In genomic region chr2:136404925-136405324, GRCh38 we compare ENCODE assay signal across 18 cellular contexts.
"Had no signal": no experiment of that assay in that cellular context is flagged by ENCODE, and none has a peak within 500 bp of the region (broad histone marks: within the 10 kb centered on the region; RNA-seq: fewer than 3 reads in every experiment).

No MANE protein-coding gene starts in this region.

- H3K4me1 Mint-ChIP-seq: mesothelial cell of epicardium had no signal

- H3K27ac Mint-ChIP-seq: dendritic cell treated with granulocyte-macrophage colony-stimulating factor and Interleukin-4, amounts not matched to agents 40 ng/mL and 50 ng/mL, for 4 days; effector memory CD8-positive, alpha-beta T cell; endodermal cell; mesothelial cell of epicardium had no signal

- DNase-seq: colonic mucosa; cortex of kidney; effector CD8-positive, alpha-beta T cell; effector memory CD8-positive, alpha-beta T cell; endodermal cell; foreskin keratinocyte; heart right ventricle; hippocampal formation; left cardiac atrium; left ventricle myocardium superior; lower lobe of right lung; mesenchymal stem cell; mucosa of descending colon had no signal

- ATAC-seq: effector memory CD8-positive, alpha-beta T cell; foreskin keratinocyte; gastroesophageal sphincter; heart right ventricle; left cardiac atrium; left lung; left ventricle myocardium superior; lower lobe of right lung; mucosa of descending colon had no signal

- H3K36me3 ChIP-seq: colonic mucosa, esophagus muscularis mucosa, gastroesophageal sphincter, heart right ventricle, left lung, lower lobe of right lung had no signal

- H3K27ac ChIP-seq: colonic mucosa, esophagus muscularis mucosa, foreskin keratinocyte, gastroesophageal sphincter, heart right ventricle, left lung, lower lobe of right lung had no signal

- H3K9me3 Mint-ChIP-seq: dendritic cell treated with granulocyte-macrophage colony-stimulating factor and Interleukin-4, amounts not matched to agents 40 ng/mL and 50 ng/mL, for 4 days; effector memory CD8-positive, alpha-beta T cell; endodermal cell; mesothelial cell of epicardium had no signal

- H3K4me3 Mint-ChIP-seq: dendritic cell treated with granulocyte-macrophage colony-stimulating factor and Interleukin-4, amounts not matched to agents 40 ng/mL and 50 ng/mL, for 4 days; effector memory CD8-positive, alpha-beta T cell; endodermal cell; mesothelial cell of epicardium had no signal

- H3K27me3 ChIP-seq: colonic mucosa, foreskin keratinocyte had no signal

- H3K4me3 ChIP-seq: colonic mucosa, esophagus muscularis mucosa, gastroesophageal sphincter, heart right ventricle, left lung, lower lobe of right lung, mucosa of descending colon had no signal

- H3K36me3 Mint-ChIP-seq: mesothelial cell of epicardium had no signal

- H3K4me1 ChIP-seq: colonic mucosa, gastroesophageal sphincter, heart right ventricle, left lung, lower lobe of right lung had no signal

- H3K9me3 ChIP-seq: colonic mucosa, esophagus muscularis mucosa, gastroesophageal sphincter, heart right ventricle, left lung, lower lobe of right lung, mucosa of descending colon had no signal
